Comparison of ENCODE assay signal across 9 cellular contexts in genomic region chr1:77234096-77234495, GRCh38. TPM values are rescaled to one million over a fixed set of nuclear protein-coding genes. Genes with fewer than 3 reads are reported as not detected.
"Had no signal": no experiment of that assay in that cellular context is flagged by ENCODE, and none has a peak within 500 bp of the region (broad histone marks: within the 10 kb centered on the region; RNA-seq: fewer than 3 reads in every experiment).

No MANE protein-coding gene starts in this region.

- H3K9me3 Mint-ChIP-seq: HFFc6 had no signal

- H3K4me3 ChIP-seq: GM23248, HAP-1 had no signal

- H3K27ac ChIP-seq: GM23248, HL-60 had no signal

- ATAC-seq: HCT116, HepG2 had no signal

- H3K27ac Mint-ChIP-seq: HFFc6 had no signal

- H3K9me3 ChIP-seq: HAP-1 had no signal

- H3K4me1 Mint-ChIP-seq: IgD-negative memory B cell had no signal

- H2AFZ ChIP-seq: GM23248 had no signal

- H3K9ac ChIP-seq: GM23248 had no signal

- H3K36me3 ChIP-seq: HAP-1 had no signal

- DNase-seq: GM23248, H7, HFFc6, KBM-7 had no signal

- H3K4me3 Mint-ChIP-seq: HFFc6, IgD-negative memory B cell had no signal

RNA-seq across cellular contexts. Expression of gene AK5, which starts 47.7 kb away (rescaled TPM):
- total RNA-seq: HepG2 had no signal
- polyA plus RNA-seq: HepG2 had no signal
